ENCODE assay signal across 7 cellular contexts in the genomic region with DNA sequence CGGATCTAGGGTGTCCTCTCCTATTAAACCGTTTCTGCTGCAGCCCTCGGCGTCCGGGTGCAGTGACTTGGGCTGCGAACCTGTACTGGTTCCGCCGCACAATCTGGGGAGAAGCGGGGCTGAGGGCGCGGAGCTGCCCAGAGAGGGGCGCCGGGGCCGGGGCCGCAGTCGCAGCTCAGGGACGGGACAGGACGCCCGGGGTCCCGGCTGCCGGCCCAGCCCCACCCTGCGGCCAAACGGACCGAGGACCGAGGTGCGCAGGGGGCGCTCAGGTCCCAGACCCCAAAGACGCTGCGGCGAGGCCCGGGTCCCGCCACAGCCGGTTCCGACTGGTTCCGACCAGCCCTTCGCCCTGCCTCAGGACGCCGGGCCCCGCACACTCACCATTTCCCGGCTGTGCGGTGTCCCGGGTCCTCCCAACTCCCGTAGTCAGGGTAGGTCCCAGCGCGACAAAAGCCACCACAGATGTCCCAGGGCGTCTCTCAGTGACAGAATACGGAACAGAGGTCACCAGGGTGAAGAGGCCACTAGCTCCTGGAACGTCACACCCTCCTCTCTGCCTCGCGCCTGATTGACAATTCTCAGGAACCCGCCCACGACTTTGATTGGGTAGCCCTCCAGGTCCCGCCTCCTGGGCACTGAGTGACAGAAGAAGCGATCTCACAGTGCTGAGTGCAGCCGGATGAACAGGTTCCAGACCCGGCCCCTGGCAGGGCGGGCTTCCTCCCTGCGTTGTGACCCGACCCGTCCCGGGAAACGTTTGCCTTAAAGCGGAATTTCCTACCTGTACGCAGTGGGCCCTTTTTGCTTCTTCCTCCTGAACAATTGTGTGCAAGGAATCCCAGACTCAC.
A peak's percentile ranks its signal among the peaks of the same experiment; 100 is the strongest.
DNase-seq lines count a peak whose midpoint lies in the region; ATAC-seq and TF ChIP-seq lines count a peak whose summit lies in the region.

A gene (minus strand): TSS at position 576 of the 851 bp plus-strand sequence. CDS start 189 bp downstream, at position 387.

- peak; percentile 50 for DNase-seq in NCI-H187 treated with DMSO at 0.1 percent for 48 hours (lab: John Stamatoyannopoulos, UW)
- peak; percentile 89 for DNase-seq in T-helper 9 cell
- peak; percentile 93 for DNase-seq in astrocyte of the spinal cord (ENCODE audit: low read depth, low spot score)
- peak; percentile 54 to 99 (median 95) for DNase-seq in hypothalamus (lab: John Stamatoyannopoulos, UW)
- DNase-seq in retinal pigment epithelial cell (ENCODE audit: low read depth): peak; percentile 78

- no peak for TF ChIP-seq CTCF in astrocyte of the spinal cord (IDR thresholded peaks at IDR 0.05; ENCODE audit: low read depth, low read length)
- no peak for TF ChIP-seq CTCF in retinal pigment epithelial cell (conservative IDR thresholded peaks at IDR 0.05; ENCODE audit: low read depth, low read length)

- ATAC-seq in GM18498 (IDR thresholded peaks at IDR 0.05; ENCODE audit: unreplicated experiment): peak; percentile 92
- ATAC-seq in HG02884 (IDR thresholded peaks at IDR 0.05; ENCODE audit: unreplicated experiment): peak; percentile 83

- H3K4me3 ChIP-seq in astrocyte of the spinal cord (ENCODE audit: low read depth, low read length): peak within 1 kb of the TSS; percentile 95
- H3K4me3 ChIP-seq in retinal pigment epithelial cell (ENCODE audit: low read length): peak within 1 kb of the TSS; percentile 99

- in situ Hi-C loops in astrocyte of the spinal cord (cut with HindIII; ENCODE audit: low sequenced_read_pairs): no loop called here

Comparison
In these comparisons a context has a peak if more than half of its experiments do, and no peak if none do; other contexts are left out.
1. Peak in every context shown above with its lines: DNase-seq, ATAC-seq and H3K4me3 ChIP-seq.